Comparison of ENCODE assay signal across 1 cellular context in the genomic region with DNA sequence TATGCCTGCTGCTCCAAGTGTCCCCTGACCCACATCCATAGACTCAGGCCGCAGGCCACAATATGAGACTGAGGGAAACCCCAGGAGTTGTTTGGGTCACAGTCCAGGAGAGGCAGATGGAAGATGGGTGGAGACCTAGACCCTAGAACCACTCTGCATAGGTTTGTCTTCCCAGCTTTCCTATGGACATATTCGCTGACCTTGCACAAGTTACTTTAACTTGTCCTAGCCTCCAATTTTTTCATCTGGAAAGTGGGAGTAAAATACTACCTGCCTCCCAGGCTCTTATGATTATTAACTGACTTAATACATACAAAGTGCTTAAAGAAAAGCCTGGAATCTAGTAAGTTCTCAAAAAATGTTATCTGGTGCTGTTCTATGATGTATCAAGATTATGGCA.
TF ChIP-seq lines count a peak whose summit lies in the region.

No MANE protein-coding gene starts in this region.

TF ChIP-seq in HepG2, 621 proteins besides CTCF, POLR2A, EP300 and RAD21 (continued from another document):
- TF ChIP-seq, protein P1, sequence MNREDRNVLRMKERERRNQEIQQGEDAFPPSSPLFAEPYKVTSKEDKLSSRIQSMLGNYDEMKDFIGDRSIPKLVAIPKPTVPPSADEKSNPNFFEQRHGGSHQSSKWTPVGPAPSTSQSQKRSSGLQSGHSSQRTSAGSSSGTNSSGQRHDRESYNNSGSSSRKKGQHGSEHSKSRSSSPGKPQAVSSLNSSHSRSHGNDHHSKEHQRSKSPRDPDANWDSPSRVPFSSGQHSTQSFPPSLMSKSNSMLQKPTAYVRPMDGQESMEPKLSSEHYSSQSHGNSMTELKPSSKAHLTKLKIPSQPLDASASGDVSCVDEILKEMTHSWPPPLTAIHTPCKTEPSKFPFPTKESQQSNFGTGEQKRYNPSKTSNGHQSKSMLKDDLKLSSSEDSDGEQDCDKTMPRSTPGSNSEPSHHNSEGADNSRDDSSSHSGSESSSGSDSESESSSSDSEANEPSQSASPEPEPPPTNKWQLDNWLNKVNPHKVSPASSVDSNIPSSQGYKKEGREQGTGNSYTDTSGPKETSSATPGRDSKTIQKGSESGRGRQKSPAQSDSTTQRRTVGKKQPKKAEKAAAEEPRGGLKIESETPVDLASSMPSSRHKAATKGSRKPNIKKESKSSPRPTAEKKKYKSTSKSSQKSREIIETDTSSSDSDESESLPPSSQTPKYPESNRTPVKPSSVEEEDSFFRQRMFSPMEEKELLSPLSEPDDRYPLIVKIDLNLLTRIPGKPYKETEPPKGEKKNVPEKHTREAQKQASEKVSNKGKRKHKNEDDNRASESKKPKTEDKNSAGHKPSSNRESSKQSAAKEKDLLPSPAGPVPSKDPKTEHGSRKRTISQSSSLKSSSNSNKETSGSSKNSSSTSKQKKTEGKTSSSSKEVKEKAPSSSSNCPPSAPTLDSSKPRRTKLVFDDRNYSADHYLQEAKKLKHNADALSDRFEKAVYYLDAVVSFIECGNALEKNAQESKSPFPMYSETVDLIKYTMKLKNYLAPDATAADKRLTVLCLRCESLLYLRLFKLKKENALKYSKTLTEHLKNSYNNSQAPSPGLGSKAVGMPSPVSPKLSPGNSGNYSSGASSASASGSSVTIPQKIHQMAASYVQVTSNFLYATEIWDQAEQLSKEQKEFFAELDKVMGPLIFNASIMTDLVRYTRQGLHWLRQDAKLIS (CRISPR knock-in tag; IDR thresholded peaks at IDR 0.05): no peak
- TF ChIP-seq, protein P2, sequence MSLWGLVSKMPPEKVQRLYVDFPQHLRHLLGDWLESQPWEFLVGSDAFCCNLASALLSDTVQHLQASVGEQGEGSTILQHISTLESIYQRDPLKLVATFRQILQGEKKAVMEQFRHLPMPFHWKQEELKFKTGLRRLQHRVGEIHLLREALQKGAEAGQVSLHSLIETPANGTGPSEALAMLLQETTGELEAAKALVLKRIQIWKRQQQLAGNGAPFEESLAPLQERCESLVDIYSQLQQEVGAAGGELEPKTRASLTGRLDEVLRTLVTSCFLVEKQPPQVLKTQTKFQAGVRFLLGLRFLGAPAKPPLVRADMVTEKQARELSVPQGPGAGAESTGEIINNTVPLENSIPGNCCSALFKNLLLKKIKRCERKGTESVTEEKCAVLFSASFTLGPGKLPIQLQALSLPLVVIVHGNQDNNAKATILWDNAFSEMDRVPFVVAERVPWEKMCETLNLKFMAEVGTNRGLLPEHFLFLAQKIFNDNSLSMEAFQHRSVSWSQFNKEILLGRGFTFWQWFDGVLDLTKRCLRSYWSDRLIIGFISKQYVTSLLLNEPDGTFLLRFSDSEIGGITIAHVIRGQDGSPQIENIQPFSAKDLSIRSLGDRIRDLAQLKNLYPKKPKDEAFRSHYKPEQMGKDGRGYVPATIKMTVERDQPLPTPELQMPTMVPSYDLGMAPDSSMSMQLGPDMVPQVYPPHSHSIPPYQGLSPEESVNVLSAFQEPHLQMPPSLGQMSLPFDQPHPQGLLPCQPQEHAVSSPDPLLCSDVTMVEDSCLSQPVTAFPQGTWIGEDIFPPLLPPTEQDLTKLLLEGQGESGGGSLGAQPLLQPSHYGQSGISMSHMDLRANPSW (CRISPR knock-in tag; IDR thresholded peaks at IDR 0.05; ENCODE audit: borderline replicate concordance): no peak
